1 cellular context compared by ENCODE assay signal in genomic region chr18:3380384-3380961, GRCh38.
TF ChIP-seq lines count a peak whose summit lies in the region.

No MANE protein-coding gene starts in this region.

TF ChIP-seq in K562, 482 proteins besides CTCF, POLR2A, EP300 and RAD21 (continued from another document):
- TF ChIP-seq ATF6 (CRISPR knock-in tag; IDR thresholded peaks at IDR 0.05) (no peak), COPS2 (conservative IDR thresholded peaks at IDR 0.05) (no peak), ZNF224 (CRISPR knock-in tag; IDR thresholded peaks at IDR 0.05) (no peak), NEUROD1 (IDR thresholded peaks at IDR 0.05; ENCODE audit: borderline replicate concordance, low read depth, low read length, partially characterized antibody) (no peak), CTBP1 (IDR thresholded peaks at IDR 0.05; ENCODE audit: borderline replicate concordance) (peak; percentile 28; the same call in 1 of the 2 replicates), ZBTB33 (CRISPR knock-in tag; IDR thresholded peaks at IDR 0.05) (peak; percentile 83)
TF ChIP-seq in K562: peak in this region for 7.
